ENCODE assay signal across 14 cellular contexts in genomic region chrX:47201545-47201944, GRCh38. TPM values are rescaled to one million over a fixed set of nuclear protein-coding genes. Genes with fewer than 3 reads are reported as not detected.
DNase-seq lines count a peak whose midpoint lies in the region; ATAC-seq and TF ChIP-seq lines count a peak whose summit lies in the region.
"Had no signal": no experiment of that assay in that cellular context is flagged by ENCODE, and none has a peak within 500 bp of the region (broad histone marks: within the 10 kb centered on the region; RNA-seq: fewer than 3 reads in every experiment).

No MANE protein-coding gene starts in this region.

- no peaks in the 10 kb centered on the region for H3K27me3 Mint-ChIP-seq in CD4-positive, alpha-beta memory T cell
- H3K27me3 Mint-ChIP-seq in activated CD8-positive, alpha-beta T cell treated with anti-CD3 and anti-CD28 coated beads for 36 hours = no peaks in the 10 kb centered on the region

- CTCF ChIA-PET in CD4-positive, alpha-beta memory T cell (lab: Charles Lee; ENCODE audit: partially characterized antibody) = interaction anchor here (0.5 to 1.1 kb wide), 2 partner anchors 183 to 186 kb away, joined by 3 to 4 read pairs; no protein-coding TSS in a partner anchor
- CTCF ChIA-PET in activated CD8-positive, alpha-beta T cell treated with anti-CD3 and anti-CD28 coated beads for 36 hours (lab: Charles Lee) = no interaction called here

- no peak for ATAC-seq in activated CD8-positive, alpha-beta T cell treated with anti-CD3 and anti-CD28 coated beads for 36 hours
- no peak for ATAC-seq in gastroesophageal sphincter
- no peak for ATAC-seq in stimulated activated effector memory CD8-positive, alpha-beta T cell treated with anti-CD3 and anti-CD28 coated beads, Interleukin-12 subunit alpha, Interleukin-12 subunit beta, amount 100 ng/mL, for 72 hours
- no peak for ATAC-seq in HG02973 (IDR thresholded peaks at IDR 0.05; ENCODE audit: unreplicated experiment)

- H3K27ac Mint-ChIP-seq in CD4-positive, alpha-beta memory T cell = peak overlapping the region in 4 of 7 donors; percentile 27 to 56 (median 38)
- H3K27ac Mint-ChIP-seq in activated CD8-positive, alpha-beta T cell treated with anti-CD3 and anti-CD28 coated beads for 36 hours = peak overlapping the region; percentile 28
- H3K27ac Mint-ChIP-seq in stimulated activated effector memory CD8-positive, alpha-beta T cell treated with anti-CD3 and anti-CD28 coated beads, Interleukin-12 subunit alpha, Interleukin-12 subunit beta, amount 100 ng/mL, for 72 hours = peak overlapping the region; percentile 20

- H3K36me3 ChIP-seq in CD4-positive, alpha-beta memory T cell (ENCODE audit: insufficient read depth, low read length) = peaks cover 63% of the 10 kb centered on the region
- H3K36me3 ChIP-seq in gastroesophageal sphincter = peaks cover 6 to 84% of the 10 kb centered on the region in 2 donors

- POLR2A ChIA-PET in CD4-positive, alpha-beta memory T cell (lab: Charles Lee; ENCODE audit: partially characterized antibody) = no interaction called here
- POLR2A ChIA-PET in activated CD8-positive, alpha-beta T cell treated with anti-CD3 and anti-CD28 coated beads for 36 hours (lab: Charles Lee) = interaction anchor here (0.6 kb wide), 1 partner anchor 17 kb away, joined by 4 read pairs; the partner anchor contains the start of gene CDK16

- TF ChIP-seq CTCF in activated CD8-positive, alpha-beta T cell treated with anti-CD3 and anti-CD28 coated beads for 36 hours (IDR thresholded peaks at IDR 0.05) = no peak
- no peak for TF ChIP-seq CTCF in gastroesophageal sphincter (IDR thresholded peaks at IDR 0.05)

- H3K4me3 Mint-ChIP-seq in CD4-positive, alpha-beta memory T cell = no peak overlapping the region
- H3K4me3 Mint-ChIP-seq in activated CD8-positive, alpha-beta T cell treated with anti-CD3 and anti-CD28 coated beads for 36 hours = no peak overlapping the region
- no peak overlapping the region for H3K4me3 Mint-ChIP-seq in stimulated activated effector memory CD8-positive, alpha-beta T cell treated with anti-CD3 and anti-CD28 coated beads, Interleukin-12 subunit alpha, Interleukin-12 subunit beta, amount 100 ng/mL, for 72 hours

- no peak overlapping the region for H3K27ac ChIP-seq in CD4-positive, alpha-beta memory T cell (ENCODE audit: low read depth, low read length)
- peak overlapping the region in 3 of 4 donors; percentile 54 to 77 (median 66) for H3K27ac ChIP-seq in gastroesophageal sphincter

- no peaks in the 10 kb centered on the region for H3K27me3 ChIP-seq in CD4-positive, alpha-beta memory T cell (ENCODE audit: insufficient read depth, low read length)
- no peaks in the 10 kb centered on the region for H3K27me3 ChIP-seq in gastroesophageal sphincter
- H3K27me3 ChIP-seq: Peyer's patch had no signal

- H3K36me3 Mint-ChIP-seq in CD4-positive, alpha-beta memory T cell = peaks cover 62 to 83% of the 10 kb centered on the region in 2 donors
- peaks cover 43% of the 10 kb centered on the region for H3K36me3 Mint-ChIP-seq in activated CD8-positive, alpha-beta T cell treated with anti-CD3 and anti-CD28 coated beads for 36 hours (ENCODE audit: low read depth)
- peaks cover 97% of the 10 kb centered on the region for H3K36me3 Mint-ChIP-seq in stimulated activated effector memory CD8-positive, alpha-beta T cell treated with anti-CD3 and anti-CD28 coated beads, Interleukin-12 subunit alpha, Interleukin-12 subunit beta, amount 100 ng/mL, for 72 hours

- no peak for TF ChIP-seq EP300 in gastroesophageal sphincter (IDR thresholded peaks at IDR 0.05)

- no peaks in the 10 kb centered on the region for H3K9me3 ChIP-seq in CD4-positive, alpha-beta memory T cell (ENCODE audit: control insufficient read depth in 1 of 2, low read length in 2 of 2)
- no peaks in the 10 kb centered on the region for H3K9me3 ChIP-seq in gastroesophageal sphincter
- H3K9me3 ChIP-seq: Peyer's patch had no signal

- peaks cover 10 to 23% (median 20%) of the 10 kb centered on the region in 4 donors for H3K4me1 Mint-ChIP-seq in CD4-positive, alpha-beta memory T cell
- H3K4me1 Mint-ChIP-seq in activated CD8-positive, alpha-beta T cell treated with anti-CD3 and anti-CD28 coated beads for 36 hours (ENCODE audit: low read depth) = peaks cover 9% of the 10 kb centered on the region
- peaks cover 16% of the 10 kb centered on the region for H3K4me1 Mint-ChIP-seq in stimulated activated effector memory CD8-positive, alpha-beta T cell treated with anti-CD3 and anti-CD28 coated beads, Interleukin-12 subunit alpha, Interleukin-12 subunit beta, amount 100 ng/mL, for 72 hours

- no peak overlapping the region for H3K4me3 ChIP-seq in CD4-positive, alpha-beta memory T cell (ENCODE audit: low read length in 2 of 2)
- no peak overlapping the region for H3K4me3 ChIP-seq in gastroesophageal sphincter
- H3K4me3 ChIP-seq: Peyer's patch had no signal

- H3K9me3 Mint-ChIP-seq in CD4-positive, alpha-beta memory T cell = peaks cover 0 to 1% (median 0%) of the 10 kb centered on the region in 8 donors
- no peaks in the 10 kb centered on the region for H3K9me3 Mint-ChIP-seq in activated CD8-positive, alpha-beta T cell treated with anti-CD3 and anti-CD28 coated beads for 36 hours
- no peaks in the 10 kb centered on the region for H3K9me3 Mint-ChIP-seq in stimulated activated effector memory CD8-positive, alpha-beta T cell treated with anti-CD3 and anti-CD28 coated beads, Interleukin-12 subunit alpha, Interleukin-12 subunit beta, amount 100 ng/mL, for 72 hours

- no peak for TF ChIP-seq POLR2A in gastroesophageal sphincter (IDR thresholded peaks at IDR 0.05)

- peaks cover 21% of the 10 kb centered on the region for H3K4me1 ChIP-seq in CD4-positive, alpha-beta memory T cell (ENCODE audit: insufficient read depth, low read length)
- H3K4me1 ChIP-seq in gastroesophageal sphincter = peaks cover 0 to 28% (median 17%) of the 10 kb centered on the region in 3 donors

- WGBS in gastroesophageal sphincter (ENCODE audit: low coverage in 1 of 2), 2 donors = no CpG with 5 or more reads among the region's 5 CpGs

- no peak for DNase-seq in CD4-positive, alpha-beta memory T cell
- DNase-seq in activated CD8-positive, alpha-beta T cell treated with anti-CD3 and anti-CD28 coated beads for 36 hours = no peak
- DNase-seq in stimulated activated effector memory CD8-positive, alpha-beta T cell treated with anti-CD3 and anti-CD28 coated beads, Interleukin-12 subunit alpha, Interleukin-12 subunit beta, amount 100 ng/mL, for 72 hours (ENCODE audit: low spot score in 2 of 2) = no peak
- DNase-seq in NCI-H446 (lab: John Stamatoyannopoulos, UW) (no peak), Ammon's horn (ENCODE audit: low spot score) (no peak), NCI-H2081 treated with DMSO at 0.1 percent for 48 hours (lab: John Stamatoyannopoulos, UW) (no peak)
- DNase-seq: KBM-7, NCI-H1048, NCI-H1694 treated with DMSO at 0.1 percent for 48 hours, NCI-H510A treated with DMSO at 0.1 percent for 48 hours, Peyer's patch, SHP77 had no signal

- intact Hi-C loops in CD4-positive, alpha-beta memory T cell (cut with micrococcal nuclease) = no loop called here
- intact Hi-C loops in activated CD8-positive, alpha-beta T cell treated with anti-CD3 and anti-CD28 coated beads for 36 hours (cut with micrococcal nuclease) = no loop called here

RNA-seq across cellular contexts. Expression of gene UBA1, which starts 7.9 kb away (rescaled TPM):
- total RNA-seq in CD4-positive, alpha-beta memory T cell = 100 to 1,000 TPM; 129 to 136 TPM
- polyA plus RNA-seq in CD4-positive, alpha-beta memory T cell = 100 to 1,000 TPM; 149 to 167 TPM
- total RNA-seq in activated CD8-positive, alpha-beta T cell treated with anti-CD3 and anti-CD28 coated beads for 36 hours = 100 to 1,000 TPM; 243 to 246 TPM
- total RNA-seq in gastroesophageal sphincter = 100 to 1,000 TPM; 108 to 211 (median 123) TPM

RNA-seq across cellular contexts. Expression of gene CDK16, which starts 16.9 kb away (rescaled TPM):
- total RNA-seq in CD4-positive, alpha-beta memory T cell = 10 to 100 TPM; 52.9 to 57.4 TPM
- 10 to 100 TPM in 1 of 2 donors, 1 to 10 TPM in 1; 1.6 to 24.5 TPM for polyA plus RNA-seq in CD4-positive, alpha-beta memory T cell
- total RNA-seq in activated CD8-positive, alpha-beta T cell treated with anti-CD3 and anti-CD28 coated beads for 36 hours = 10 to 100 TPM; 56.1 to 61.3 TPM
- total RNA-seq in gastroesophageal sphincter = 10 to 100 TPM; 45.8 to 76.1 (median 55.6) TPM

RNA-seq across cellular contexts. Expression of gene USP11, which starts 31.3 kb away (rescaled TPM):
- total RNA-seq in CD4-positive, alpha-beta memory T cell = 10 to 100 TPM; 78.4 to 81.4 TPM
- polyA plus RNA-seq in CD4-positive, alpha-beta memory T cell = 10 to 100 TPM; 36.6 to 45.3 TPM
- total RNA-seq in activated CD8-positive, alpha-beta T cell treated with anti-CD3 and anti-CD28 coated beads for 36 hours = 10 to 100 TPM; 57.1 to 62.0 TPM
- total RNA-seq in gastroesophageal sphincter = 10 to 100 TPM; 26.9 to 64.6 (median 40.7) TPM

RNA-seq across cellular contexts. Expression of gene RBM10, which starts 56.5 kb away (rescaled TPM):
- total RNA-seq in CD4-positive, alpha-beta memory T cell = 10 to 100 TPM; 51.2 to 53.3 TPM
- 10 to 100 TPM; 10.7 to 33.0 TPM for polyA plus RNA-seq in CD4-positive, alpha-beta memory T cell
- total RNA-seq in activated CD8-positive, alpha-beta T cell treated with anti-CD3 and anti-CD28 coated beads for 36 hours = 10 to 100 TPM; 66.4 to 66.7 TPM
- 10 to 100 TPM; 25.2 to 33.1 (median 29.2) TPM for total RNA-seq in gastroesophageal sphincter

RNA-seq across cellular contexts. Expression of gene NDUFB11, which starts 57.0 kb away (rescaled TPM):
- total RNA-seq in CD4-positive, alpha-beta memory T cell = 10 to 100 TPM; 53.2 to 60.6 TPM
- polyA plus RNA-seq in CD4-positive, alpha-beta memory T cell = 100 to 1,000 TPM; 170 to 180 TPM
- 10 to 100 TPM; 82.9 to 89.8 TPM for total RNA-seq in activated CD8-positive, alpha-beta T cell treated with anti-CD3 and anti-CD28 coated beads for 36 hours
- total RNA-seq in gastroesophageal sphincter = 10 to 100 TPM; 43.3 to 66.8 (median 53.0) TPM
